In the genomic region with DNA sequence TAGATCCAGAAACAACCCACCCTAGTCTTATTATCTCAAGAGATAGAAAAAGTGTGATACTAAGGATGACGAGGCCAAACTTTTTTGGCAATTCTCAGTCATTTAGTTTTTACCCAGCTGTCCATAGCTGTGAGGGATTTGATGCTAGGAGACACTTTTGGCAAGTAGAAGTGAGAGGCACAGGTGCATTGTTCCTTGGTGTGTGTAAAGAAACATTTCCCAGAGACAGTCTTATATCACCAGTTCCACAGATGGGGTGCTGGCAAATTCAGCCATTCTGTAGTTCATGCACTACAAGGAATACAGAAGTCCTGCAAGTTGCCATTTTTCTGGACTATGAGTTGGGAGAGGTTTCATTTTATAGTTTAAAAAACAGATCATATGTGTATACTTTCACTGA, we compare ENCODE assay signal across 20 cellular contexts.
"Had no signal": no experiment of that assay in that cellular context is flagged by ENCODE, and none has a peak within 500 bp of the region (broad histone marks: within the 10 kb centered on the region; RNA-seq: fewer than 3 reads in every experiment).

No MANE protein-coding gene starts in this region.

- DNase-seq: colonic mucosa; cortex of kidney; dermis blood vessel endothelial cell; dorsolateral prefrontal cortex; effector CD4-positive, alpha-beta T cell; effector CD8-positive, alpha-beta T cell; effector memory CD4-positive, alpha-beta T cell; effector memory CD8-positive, alpha-beta T cell; endodermal cell; erythroblast; esophagus squamous epithelium; foreskin fibroblast; foreskin keratinocyte; foreskin melanocyte; gastrocnemius medialis; glutamatergic neuron; head of caudate nucleus; heart left ventricle had no signal

- ATAC-seq: effector memory CD8-positive, alpha-beta T cell; esophagus mucosa; foreskin keratinocyte; gastrocnemius medialis; gastroesophageal sphincter had no signal
